15 cellular contexts compared by ENCODE assay signal in genomic region chr14:99186956-99187690, GRCh38.
DNase-seq lines count a peak whose midpoint lies in the region; ATAC-seq and TF ChIP-seq lines count a peak whose summit lies in the region.
"Had no signal": no experiment of that assay in that cellular context is flagged by ENCODE, and none has a peak within 500 bp of the region (broad histone marks: within the 10 kb centered on the region; RNA-seq: fewer than 3 reads in every experiment).

No MANE protein-coding gene starts in this region.

- no peaks in the 10 kb centered on the region for H3K27me3 Mint-ChIP-seq in activated CD8-positive, alpha-beta memory T cell treated with anti-CD3 and anti-CD28 coated beads, Interleukin-2, amount 10 ng/mL, durations not matched to agents 7 days and 5 days
- H3K27me3 Mint-ChIP-seq in brain, result peaks cover 3% of the 10 kb centered on the region
- no peaks in the 10 kb centered on the region for H3K27me3 Mint-ChIP-seq in stimulated activated memory B cell treated with anti-CD40 and anti-IgM and Interleukin-4, amounts not matched to agents 10 μg/mL and 1 μg/mL and 100 μg/mL, for 72 hours

- TF ChIP-seq CTCF in brain (conservative IDR thresholded peaks at IDR 0.05), result no peak

- peak overlapping the region; percentile 94 for H3K27ac Mint-ChIP-seq in activated CD8-positive, alpha-beta memory T cell treated with anti-CD3 and anti-CD28 coated beads, Interleukin-2, amount 10 ng/mL, durations not matched to agents 7 days and 5 days
- H3K27ac Mint-ChIP-seq in brain, result peak overlapping the region in 4 of 5 experiments; percentile 49 to 74 (median 60)
- peak overlapping the region; percentile 92 for H3K27ac Mint-ChIP-seq in stimulated activated effector memory CD8-positive, alpha-beta T cell treated with anti-CD3 and anti-CD28 coated beads, Interleukin-12 subunit alpha, Interleukin-12 subunit beta, amount 100 ng/mL, for 72 hours
- H3K27ac Mint-ChIP-seq in stimulated activated memory B cell treated with anti-CD40 and anti-IgM and Interleukin-4, amounts not matched to agents 10 μg/mL and 1 μg/mL and 100 μg/mL, for 72 hours, result no peak overlapping the region

- DNase-seq in activated CD8-positive, alpha-beta memory T cell treated with anti-CD3 and anti-CD28 coated beads for 24 hours, result peak; percentile 65
- no peak for DNase-seq in activated CD8-positive, alpha-beta memory T cell treated with anti-CD3 and anti-CD28 coated beads, Interleukin-2, amount 50 U/mL, for 48 hours
- DNase-seq in activated CD8-positive, alpha-beta memory T cell treated with anti-CD3 and anti-CD28 coated beads, Interleukin-2, amount 10 ng/mL, durations not matched to agents 7 days and 5 days, result no peak
- DNase-seq in stimulated activated effector memory CD8-positive, alpha-beta T cell treated with anti-CD3 and anti-CD28 coated beads, Interleukin-12 subunit alpha, Interleukin-12 subunit beta, amount 100 ng/mL, for 72 hours (ENCODE audit: low spot score in 2 of 2), result no peak
- no peak for DNase-seq in stimulated activated CD4-positive, alpha-beta T cell treated with anti-CD3 and anti-CD28 coated beads, Interleukin-4, amount 100 ng/mL, for 4 hours
- no peak for DNase-seq in NCI-H1092 treated with DMSO at 0.1 percent for 48 hours (lab: John Stamatoyannopoulos, UW)
- DNase-seq: amygdala, DND-41, mesendoderm, NCI-H1092, NCI-H69, PC-9, SK-N-SH had no signal

- peaks cover 32% of the 10 kb centered on the region for H3K36me3 Mint-ChIP-seq in activated CD8-positive, alpha-beta memory T cell treated with anti-CD3 and anti-CD28 coated beads, Interleukin-2, amount 10 ng/mL, durations not matched to agents 7 days and 5 days
- H3K36me3 Mint-ChIP-seq in brain, result peaks cover 18% of the 10 kb centered on the region
- peaks cover 59% of the 10 kb centered on the region for H3K36me3 Mint-ChIP-seq in stimulated activated effector memory CD8-positive, alpha-beta T cell treated with anti-CD3 and anti-CD28 coated beads, Interleukin-12 subunit alpha, Interleukin-12 subunit beta, amount 100 ng/mL, for 72 hours
- no peaks in the 10 kb centered on the region for H3K36me3 Mint-ChIP-seq in stimulated activated memory B cell treated with anti-CD40 and anti-IgM and Interleukin-4, amounts not matched to agents 10 μg/mL and 1 μg/mL and 100 μg/mL, for 72 hours

- no peaks in the 10 kb centered on the region for H3K9me3 Mint-ChIP-seq in activated CD8-positive, alpha-beta memory T cell treated with anti-CD3 and anti-CD28 coated beads, Interleukin-2, amount 10 ng/mL, durations not matched to agents 7 days and 5 days (ENCODE audit: low read depth)
- peaks cover 0 to 5% (median 0%) of the 10 kb centered on the region in 5 experiments for H3K9me3 Mint-ChIP-seq in brain
- no peaks in the 10 kb centered on the region for H3K9me3 Mint-ChIP-seq in stimulated activated effector memory CD8-positive, alpha-beta T cell treated with anti-CD3 and anti-CD28 coated beads, Interleukin-12 subunit alpha, Interleukin-12 subunit beta, amount 100 ng/mL, for 72 hours
- H3K9me3 Mint-ChIP-seq in stimulated activated memory B cell treated with anti-CD40 and anti-IgM and Interleukin-4, amounts not matched to agents 10 μg/mL and 1 μg/mL and 100 μg/mL, for 72 hours, result no peaks in the 10 kb centered on the region

- peak overlapping the region; percentile 69 for H3K4me3 Mint-ChIP-seq in activated CD8-positive, alpha-beta memory T cell treated with anti-CD3 and anti-CD28 coated beads, Interleukin-2, amount 10 ng/mL, durations not matched to agents 7 days and 5 days
- H3K4me3 Mint-ChIP-seq in brain, result no peak overlapping the region
- peak overlapping the region; percentile 80 for H3K4me3 Mint-ChIP-seq in stimulated activated effector memory CD8-positive, alpha-beta T cell treated with anti-CD3 and anti-CD28 coated beads, Interleukin-12 subunit alpha, Interleukin-12 subunit beta, amount 100 ng/mL, for 72 hours
- no peak overlapping the region for H3K4me3 Mint-ChIP-seq in stimulated activated memory B cell treated with anti-CD40 and anti-IgM and Interleukin-4, amounts not matched to agents 10 μg/mL and 1 μg/mL and 100 μg/mL, for 72 hours

- CTCF ChIA-PET in activated CD8-positive, alpha-beta memory T cell treated with anti-CD3 and anti-CD28 coated beads, Interleukin-2, amount 10 ng/mL, durations not matched to agents 7 days and 5 days (lab: Charles Lee), result interaction anchor here (0.7 to 4.0 kb wide), 5 partner anchors 9 to 79 kb away, joined by 3 to 58 read pairs (median 11); no protein-coding TSS in a partner anchor

- ATAC-seq in activated CD8-positive, alpha-beta memory T cell treated with anti-CD3 and anti-CD28 coated beads, Interleukin-2, amount 10 ng/mL, durations not matched to agents 7 days and 5 days, result no peak
- no peak for ATAC-seq in stimulated activated effector memory CD8-positive, alpha-beta T cell treated with anti-CD3 and anti-CD28 coated beads, Interleukin-12 subunit alpha, Interleukin-12 subunit beta, amount 100 ng/mL, for 72 hours
- no peak for ATAC-seq in stimulated activated memory B cell treated with anti-CD40 and anti-IgM and Interleukin-4, amounts not matched to agents 10 μg/mL and 1 μg/mL and 100 μg/mL, for 72 hours

- H3K4me1 Mint-ChIP-seq in activated CD8-positive, alpha-beta memory T cell treated with anti-CD3 and anti-CD28 coated beads, Interleukin-2, amount 10 ng/mL, durations not matched to agents 7 days and 5 days, result peaks cover 90% of the 10 kb centered on the region
- H3K4me1 Mint-ChIP-seq in brain, result peaks cover 65% of the 10 kb centered on the region
- peaks cover 96% of the 10 kb centered on the region for H3K4me1 Mint-ChIP-seq in stimulated activated effector memory CD8-positive, alpha-beta T cell treated with anti-CD3 and anti-CD28 coated beads, Interleukin-12 subunit alpha, Interleukin-12 subunit beta, amount 100 ng/mL, for 72 hours
- no peaks in the 10 kb centered on the region for H3K4me1 Mint-ChIP-seq in stimulated activated memory B cell treated with anti-CD40 and anti-IgM and Interleukin-4, amounts not matched to agents 10 μg/mL and 1 μg/mL and 100 μg/mL, for 72 hours

Comparison
In these comparisons a context has a peak if more than half of its experiments do, and no peak if none do; other contexts are left out.
1. H3K4me3 Mint-ChIP-seq: peak in activated CD8-positive, alpha-beta memory T cell treated with anti-CD3 and anti-CD28 coated beads, Interleukin-2, amount 10 ng/mL, durations not matched to agents 7 days and 5 days (single experiment) and stimulated activated effector memory CD8-positive, alpha-beta T cell treated with anti-CD3 and anti-CD28 coated beads, Interleukin-12 subunit alpha, Interleukin-12 subunit beta, amount 100 ng/mL, for 72 hours (single experiment); none in brain (0 of 5) and stimulated activated memory B cell treated with anti-CD40 and anti-IgM and Interleukin-4, amounts not matched to agents 10 μg/mL and 1 μg/mL and 100 μg/mL, for 72 hours (single experiment).